ENCODE assay signal across 15 cellular contexts in genomic region chr3:54628888-54629368, GRCh38.
"Had no signal": no experiment of that assay in that cellular context is flagged by ENCODE, and none has a peak within 500 bp of the region (broad histone marks: within the 10 kb centered on the region; RNA-seq: fewer than 3 reads in every experiment).

No MANE protein-coding gene starts in this region.

- H3K27ac ChIP-seq: cardiac muscle cell, heart left ventricle, tibial artery had no signal

- H3K36me3 Mint-ChIP-seq: activated CD4-positive, alpha-beta memory T cell treated with anti-CD3 and anti-CD28 coated beads for 36 hours; naive thymus-derived CD8-positive, alpha-beta T cell; stimulated activated memory B cell treated with anti-CD40 and anti-IgM and Interleukin-4, amounts not matched to agents 10 μg/mL and 1 μg/mL and 100 μg/mL, for 72 hours had no signal

- DNase-seq: activated CD4-positive, alpha-beta memory T cell treated with anti-CD3 and anti-CD28 coated beads for 36 hours; activated naive CD4-positive, alpha-beta T cell; aorta; foreskin melanocyte; heart left ventricle; mucosa of descending colon; naive thymus-derived CD8-positive, alpha-beta T cell; right cardiac atrium; stimulated activated CD4-positive, alpha-beta T cell treated with anti-CD3 and anti-CD28 coated beads, Interleukin-1b, Interleukin-23, amount 100 ng/mL, for 48 hours; tibial artery had no signal

- H3K4me1 ChIP-seq: heart left ventricle, tibial artery had no signal

- H3K27me3 ChIP-seq: cardiac muscle cell, heart left ventricle, tibial artery had no signal

- H3K27me3 Mint-ChIP-seq: activated CD4-positive, alpha-beta memory T cell treated with anti-CD3 and anti-CD28 coated beads for 36 hours; stimulated activated memory B cell treated with anti-CD40 and anti-IgM and Interleukin-4, amounts not matched to agents 10 μg/mL and 1 μg/mL and 100 μg/mL, for 72 hours had no signal

- H3K4me3 Mint-ChIP-seq: activated CD4-positive, alpha-beta memory T cell treated with anti-CD3 and anti-CD28 coated beads for 36 hours; naive thymus-derived CD8-positive, alpha-beta T cell; stimulated activated memory B cell treated with anti-CD40 and anti-IgM and Interleukin-4, amounts not matched to agents 10 μg/mL and 1 μg/mL and 100 μg/mL, for 72 hours; T-helper 1 cell treated with Interleukin-12 subunit alpha and Interleukin-12 subunit beta and Interleukin-4 antibody, amounts not matched to agents 30 μg/mL and 1 μg/mL, for 36 hours had no signal

- ATAC-seq: activated CD4-positive, CD25-positive, alpha-beta regulatory T cell treated with anti-CD3 and anti-CD28 coated beads, Interleukin-2, amount 50 U/mL, for 24 hours; heart left ventricle; mucosa of descending colon; naive thymus-derived CD8-positive, alpha-beta T cell; right cardiac atrium; stimulated activated memory B cell treated with anti-CD40 and anti-IgM and Interleukin-4, amounts not matched to agents 10 μg/mL and 1 μg/mL and 100 μg/mL, for 72 hours had no signal

- H3K9me3 ChIP-seq: heart left ventricle, mucosa of descending colon, tibial artery had no signal

- H3K4me3 ChIP-seq: cardiac muscle cell, heart left ventricle, lung, mucosa of descending colon, tibial artery had no signal

- H3K4me1 Mint-ChIP-seq: naive thymus-derived CD8-positive, alpha-beta T cell; stimulated activated memory B cell treated with anti-CD40 and anti-IgM and Interleukin-4, amounts not matched to agents 10 μg/mL and 1 μg/mL and 100 μg/mL, for 72 hours had no signal

- H3K9me3 Mint-ChIP-seq: activated CD4-positive, alpha-beta memory T cell treated with anti-CD3 and anti-CD28 coated beads for 36 hours had no signal

- H3K27ac Mint-ChIP-seq: activated CD4-positive, alpha-beta memory T cell treated with anti-CD3 and anti-CD28 coated beads for 36 hours; naive thymus-derived CD8-positive, alpha-beta T cell; stimulated activated memory B cell treated with anti-CD40 and anti-IgM and Interleukin-4, amounts not matched to agents 10 μg/mL and 1 μg/mL and 100 μg/mL, for 72 hours; T-helper 1 cell treated with Interleukin-12 subunit alpha and Interleukin-12 subunit beta and Interleukin-4 antibody, amounts not matched to agents 30 μg/mL and 1 μg/mL, for 36 hours had no signal

- H3K36me3 ChIP-seq: cardiac muscle cell, heart left ventricle, tibial artery had no signal
